ENCODE assay signal across 8 cellular contexts in genomic region chr17:5584971-5585794, GRCh38. TPM values are rescaled to one million over a fixed set of nuclear protein-coding genes. Genes with fewer than 3 reads are reported as not detected.
DNase-seq lines count a peak whose midpoint lies in the region; ATAC-seq, FAIRE-seq and TF ChIP-seq lines count a peak whose summit lies in the region.

No MANE protein-coding gene starts in this region.

- DNase-seq in 8988T = peak; percentile 26
- peak; percentile 70 for DNase-seq in H54 (ENCODE audit: insufficient read length, low spot score)
- no peak for DNase-seq in activated naive CD8-positive, alpha-beta T cell treated with anti-CD3 and anti-CD28 coated beads for 36 hours
- no peak for DNase-seq in left lung
- no peak for DNase-seq in SK-N-DZ (ENCODE audit: low spot score)
- DNase-seq in cerebellar nuclear complex (lab: John Stamatoyannopoulos, UW) = no peak
- DNase-seq in NCI-H82 (lab: John Stamatoyannopoulos, UW) = no peak

- peaks cover 13% of the 10 kb centered on the region for H3K36me3 Mint-ChIP-seq in activated naive CD8-positive, alpha-beta T cell treated with anti-CD3 and anti-CD28 coated beads for 36 hours

- peak overlapping the region; percentile 79 to 84 for H3K27ac ChIP-seq in left lung

- TF ChIP-seq POLR2A in H54 (IDR thresholded peaks at IDR 0.05; ENCODE audit: low read depth, low read length) = no peak

- ATAC-seq in left lung (no peak), HG03025 (IDR thresholded peaks at IDR 0.05; ENCODE audit: low FRiP score, unreplicated experiment) (no peak)

- no peaks in the 10 kb centered on the region for H3K27me3 Mint-ChIP-seq in activated naive CD8-positive, alpha-beta T cell treated with anti-CD3 and anti-CD28 coated beads for 36 hours

- H3K9me3 ChIP-seq in left lung = no peaks in the 10 kb centered on the region

- H3K36me3 ChIP-seq in left lung = peaks cover 0 to 4% of the 10 kb centered on the region in 2 donors

- peak overlapping the region; percentile 94 for H3K4me3 Mint-ChIP-seq in activated naive CD8-positive, alpha-beta T cell treated with anti-CD3 and anti-CD28 coated beads for 36 hours

- no peaks in the 10 kb centered on the region for H3K27me3 ChIP-seq in left lung

- intact Hi-C loops in left lung (cut with DNase I) = loop anchor here in 1 of 2 donors (5.0 kb wide), 2 partner anchors 837 to 852 kb away; partner anchors contain the start of gene AIPL1

- no peak overlapping the region for H3K4me3 ChIP-seq in left lung

- H3K9me3 Mint-ChIP-seq in activated naive CD8-positive, alpha-beta T cell treated with anti-CD3 and anti-CD28 coated beads for 36 hours = no peaks in the 10 kb centered on the region

- TF ChIP-seq CTCF in left lung (IDR thresholded peaks at IDR 0.05) = no peak

- peaks cover 61% of the 10 kb centered on the region for H3K4me1 Mint-ChIP-seq in activated naive CD8-positive, alpha-beta T cell treated with anti-CD3 and anti-CD28 coated beads for 36 hours

- FAIRE-seq in H54 (lab: Jason Lieb, UNC) = no peak

- H3K27ac Mint-ChIP-seq in activated naive CD8-positive, alpha-beta T cell treated with anti-CD3 and anti-CD28 coated beads for 36 hours = peak overlapping the region; percentile 96

- H3K4me1 ChIP-seq in left lung = peaks cover 10 to 60% of the 10 kb centered on the region in 2 donors

RNA-seq across cellular contexts. Expression of gene NLRP1, which starts 0.9 kb away (rescaled TPM):
- 10 to 100 TPM; 17.2 to 18.8 TPM for total RNA-seq in activated naive CD8-positive, alpha-beta T cell treated with anti-CD3 and anti-CD28 coated beads for 36 hours
- 10 to 100 TPM; 16.1 to 19.9 TPM for total RNA-seq in left lung
- 53.0 and 58.4 TPM in 2 replicates for polyA plus RNA-seq in SK-N-DZ (2014; cell fraction: cytosol; rRNA removed)
- polyA plus RNA-seq in SK-N-DZ (2014; cell fraction: nucleus; rRNA removed) = 61.1 and 63.0 TPM in 2 replicates

Comparison
In these comparisons a context has a peak if more than half of its experiments do, and no peak if none do; other contexts are left out.
1. DNase-seq: peak in 8988T (single experiment) and H54 (single experiment); none in activated naive CD8-positive, alpha-beta T cell treated with anti-CD3 and anti-CD28 coated beads for 36 hours (single experiment), left lung (0 of 2), SK-N-DZ (single experiment), cerebellar nuclear complex (0 of 2) and NCI-H82 (single experiment).